In genomic region chr21:26739189-26739588, GRCh38 we compare ENCODE assay signal across 1 cellular context.
TF ChIP-seq lines count a peak whose summit lies in the region.

No MANE protein-coding gene starts in this region.

TF ChIP-seq in IMR-90, 13 proteins besides CTCF, POLR2A, EP300 and RAD21:
- TF ChIP-seq CHD1 (IDR thresholded peaks at IDR 0.05; ENCODE audit: low read depth, low read length), result no peak
- no peak for TF ChIP-seq USF2 (IDR thresholded peaks at IDR 0.05; ENCODE audit: low read depth, low read length)
- TF ChIP-seq BHLHE40 (IDR thresholded peaks at IDR 0.05; ENCODE audit: low read depth, low read length), result no peak
- no peak for TF ChIP-seq MXI1 (IDR thresholded peaks at IDR 0.05; ENCODE audit: borderline replicate concordance, low read depth, low read length)
- TF ChIP-seq MAFK (IDR thresholded peaks at IDR 0.05; ENCODE audit: low read depth, low read length), result no peak
- no peak for TF ChIP-seq SMC3 (IDR thresholded peaks at IDR 0.05; ENCODE audit: low read depth, low read length)
- TF ChIP-seq, protein P1, sequence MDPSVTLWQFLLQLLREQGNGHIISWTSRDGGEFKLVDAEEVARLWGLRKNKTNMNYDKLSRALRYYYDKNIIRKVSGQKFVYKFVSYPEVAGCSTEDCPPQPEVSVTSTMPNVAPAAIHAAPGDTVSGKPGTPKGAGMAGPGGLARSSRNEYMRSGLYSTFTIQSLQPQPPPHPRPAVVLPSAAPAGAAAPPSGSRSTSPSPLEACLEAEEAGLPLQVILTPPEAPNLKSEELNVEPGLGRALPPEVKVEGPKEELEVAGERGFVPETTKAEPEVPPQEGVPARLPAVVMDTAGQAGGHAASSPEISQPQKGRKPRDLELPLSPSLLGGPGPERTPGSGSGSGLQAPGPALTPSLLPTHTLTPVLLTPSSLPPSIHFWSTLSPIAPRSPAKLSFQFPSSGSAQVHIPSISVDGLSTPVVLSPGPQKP (IDR thresholded peaks at IDR 0.05; ENCODE audit: borderline replicate concordance, low read depth, low read length), result no peak
- TF ChIP-seq CEBPB (IDR thresholded peaks at IDR 0.05; ENCODE audit: low read depth, low read length), result peak; percentile 79
